13 cellular contexts compared by ENCODE assay signal in genomic region chr1:228007054-228007800, GRCh38. TPM values are rescaled to one million over a fixed set of nuclear protein-coding genes. Genes with fewer than 3 reads are reported as not detected.
DNase-seq lines count a peak whose midpoint lies in the region; TF ChIP-seq lines count a peak whose summit lies in the region.
"Had no signal": no experiment of that assay in that cellular context is flagged by ENCODE, and none has a peak within 500 bp of the region (broad histone marks: within the 10 kb centered on the region; RNA-seq: fewer than 3 reads in every experiment).

No MANE protein-coding gene starts in this region.

- peaks cover 92% of the 10 kb centered on the region for H3K27me3 Mint-ChIP-seq in mesothelial cell of epicardium (ENCODE audit: low read depth)

- H3K4me3 ChIP-seq in H7 (ENCODE audit: insufficient read depth, low read depth, low read length) = peak overlapping the region; percentile 32
- peak overlapping the region; percentile 12 to 33 (median 33) for H3K4me3 ChIP-seq in mammary epithelial cell (replicated peaks in 1 of 3; ENCODE audit: insufficient read depth in 1 of 3, low read depth in 2 of 3, low read length in 3 of 3)
- H3K4me3 ChIP-seq: tibial artery had no signal

- dilution Hi-C loops in mammary epithelial cell (cut with HindIII; ENCODE audit: low sequenced_read_pairs) = no loop called here

- H3K27me3 ChIP-seq in H7 (ENCODE audit: control insufficient read depth, insufficient read depth, low read length) (peaks cover 90% of the 10 kb centered on the region), mammary epithelial cell (ENCODE audit: insufficient read depth, low read length) (peaks cover 42% of the 10 kb centered on the region)

- no peaks in the 10 kb centered on the region for H3K79me2 ChIP-seq in mammary epithelial cell (ENCODE audit: insufficient read depth, low read length)

- DNase-seq in 8988T = peak; percentile 85
- peak; percentile 84 for DNase-seq in H7
- DNase-seq in mammary epithelial cell = peak; percentile 20
- DNase-seq in mesothelial cell of epicardium (ENCODE audit: low spot score in 2 of 2, unreplicated experiment in 2 of 2) = peak in 1 of 2 experiments; percentile 40
- DNase-seq in stimulated activated CD4-positive, alpha-beta T cell treated with anti-CD3 and anti-CD28 coated beads, Interleukin-4, amount 100 ng/mL, for 24 hours = no peak
- no peak for DNase-seq in T1000 (lab: John Stamatoyannopoulos, UW)
- DNase-seq in NCI-H128 (lab: John Stamatoyannopoulos, UW; ENCODE audit: unreplicated experiment) = no peak
- DNase-seq in NCI-H2196 treated with DMSO at 0.1 percent for 48 hours (lab: John Stamatoyannopoulos, UW; ENCODE audit: unreplicated experiment) = no peak
- DNase-seq: NCI-H82 had no signal

- H3K4me1 ChIP-seq in mammary epithelial cell (ENCODE audit: insufficient read depth, low read length) = peaks cover 6% of the 10 kb centered on the region

- no peaks in the 10 kb centered on the region for H3K9me3 ChIP-seq in mammary epithelial cell (replicated peaks; ENCODE audit: insufficient read depth, low read length)
- H3K9me3 ChIP-seq: tibial artery had no signal

- no peaks in the 10 kb centered on the region for H4K20me1 ChIP-seq in mammary epithelial cell (ENCODE audit: insufficient read depth, low read length)

- BruUV-seq in mammary epithelial cell (replicated peaks; lab: Mats Ljungman, UMichigan) = no TSS peak

- H3K4me2 ChIP-seq in mammary epithelial cell (ENCODE audit: insufficient read depth, low read depth, low read length) = peak overlapping the region; percentile 83

- H3K27ac ChIP-seq in mammary epithelial cell (ENCODE audit: insufficient read depth, low read depth, low read length) = no peak overlapping the region
- H3K27ac ChIP-seq: tibial artery had no signal

- CTCF ChIA-PET in mammary epithelial cell (lab: Charles Lee; ENCODE audit: low non-redundant PET) = interaction anchor here (0.7 kb wide), 1 partner anchor 42 kb away, joined by 3 read pairs; no protein-coding TSS in a partner anchor

- peaks cover 12% of the 10 kb centered on the region for H3K4me1 Mint-ChIP-seq in mesothelial cell of epicardium

- H3K36me3 Mint-ChIP-seq in mesothelial cell of epicardium = no peaks in the 10 kb centered on the region
- H3K36me3 Mint-ChIP-seq: IgD-negative memory B cell had no signal

- H2AFZ ChIP-seq in mammary epithelial cell (ENCODE audit: low read depth, low read length) = peak overlapping the region; percentile 42

- peak overlapping the region; percentile 55 for H3K4me3 Mint-ChIP-seq in mesothelial cell of epicardium

- H3K27ac Mint-ChIP-seq in mesothelial cell of epicardium = no peak overlapping the region

- H3K36me3 ChIP-seq in H7 (replicated peaks; ENCODE audit: control insufficient read depth, insufficient read depth, low read length) = no peaks in the 10 kb centered on the region
- H3K36me3 ChIP-seq in mammary epithelial cell (ENCODE audit: insufficient read depth, low read length) = no peaks in the 10 kb centered on the region
- H3K36me3 ChIP-seq: tibial artery had no signal

- H3K9me3 Mint-ChIP-seq in mesothelial cell of epicardium = no peaks in the 10 kb centered on the region

- TF ChIP-seq CTCF in mammary epithelial cell (conservative IDR thresholded peaks at IDR 0.05 in 1 of 2, IDR thresholded peaks at IDR 0.05 in 1 of 2; ENCODE audit: extremely low read depth in 1 of 2, insufficient read depth in 1 of 2, low read depth in 1 of 2, low read length in 2 of 2) = no peak
- TF ChIP-seq CTCF in mesothelial cell of epicardium (IDR thresholded peaks at IDR 0.05; ENCODE audit: unreplicated experiment) = no peak

- WGBS in mammary epithelial cell (ENCODE audit: low coverage, missing lambda C conversion rate) = 3% methylated on average over 29 of the region's 77 CpGs

- in situ Hi-C loops in mammary epithelial cell (cut with MboI; ENCODE audit: low sequenced_read_pairs in 2 of 2) = loop anchor here in 1 of 2 donors (10.0 kb wide), 1 partner anchor 78 kb away; the partner anchor contains the start of gene ARF1

- no peak overlapping the region for H3K9ac ChIP-seq in mammary epithelial cell (ENCODE audit: insufficient read depth, low read length)

- intact Hi-C loops in mammary epithelial cell (cut with micrococcal nuclease) = no loop called here

RNA-seq across cellular contexts. Expression of gene WNT3A, which starts 0.4 kb away (rescaled TPM):
- total RNA-seq in H7 (2014; rRNA removed; shearing (Covaris generic)) = 0.31 and 0.33 TPM in 2 replicates
- not detected for total RNA-seq in mammary epithelial cell
- polyA plus RNA-seq in mammary epithelial cell = 0.02 TPM
- polyA minus RNA-seq in mammary epithelial cell = not detected
- total RNA-seq in mesothelial cell of epicardium = 0.09 to 0.16 TPM in 2 of 3 replicates, not detected in the other
- total RNA-seq: aorta, mononuclear cell had no signal
- polyA plus RNA-seq: aorta, IgD-negative memory B cell had no signal

RNA-seq across cellular contexts. Expression of gene WNT9A, which starts 59.5 kb away (rescaled TPM):
- 3.2 and 4.0 TPM in 2 replicates for total RNA-seq in H7 (2014; rRNA removed; shearing (Covaris generic))
- total RNA-seq in mammary epithelial cell (1 to 10 TPM; 7.1 to 7.2 TPM), mesothelial cell of epicardium (3.9 to 4.5 TPM (median 4.3 TPM) in 3 replicates)
- 15.4 TPM for polyA plus RNA-seq in mammary epithelial cell
- polyA minus RNA-seq in mammary epithelial cell = 19.7 TPM
- polyA plus RNA-seq: IgD-negative memory B cell had no signal

Comparison
In these comparisons a context has a peak if more than half of its experiments do, and no peak if none do; other contexts are left out.
1. DNase-seq: peak in 8988T (single experiment), H7 (single experiment) and mammary epithelial cell (single experiment); none in stimulated activated CD4-positive, alpha-beta T cell treated with anti-CD3 and anti-CD28 coated beads, Interleukin-4, amount 100 ng/mL, for 24 hours (single experiment), T1000 (single experiment), NCI-H128 (single experiment) and NCI-H2196 treated with DMSO at 0.1 percent for 48 hours (single experiment).